8 cellular contexts compared by ENCODE assay signal in genomic region chr15:48330855-48331795, GRCh38. TPM values are rescaled to one million over a fixed set of nuclear protein-coding genes. Genes with fewer than 3 reads are reported as not detected.
DNase-seq lines count a peak whose midpoint lies in the region; ATAC-seq and TF ChIP-seq lines count a peak whose summit lies in the region.

DUT (plus strand) TSS chr15:48331429; CDS start chr15:48331516, 87 bp downstream.

- H3K4me3 ChIP-seq in GM23248 (peak within 1 kb of the TSS; percentile 91), Karpas-422 (ENCODE audit: low read length) (peak within 1 kb of the TSS; percentile 71), parathyroid adenoma (ENCODE audit: low read depth, low read length) (peak within 1 kb of the TSS; percentile 86), tibial nerve (peak within 1 kb of the TSS; percentile 83 to 95 (median 90))

- TF ChIP-seq EP300 in tibial nerve (IDR thresholded peaks at IDR 0.05): peak; percentile 22 to 98

- H3K79me2 ChIP-seq in GM23248 (ENCODE audit: insufficient read depth) (peaks cover 27% of the 10 kb centered on the region), Karpas-422 (ENCODE audit: low read length) (peaks cover 55% of the 10 kb centered on the region), parathyroid adenoma (no peaks in the 10 kb centered on the region)

- in situ Hi-C loops in GM23248 (cut with MboI): no loop called here

- H3K9ac ChIP-seq in GM23248 (peak within 1 kb of the TSS; percentile 96), Karpas-422 (ENCODE audit: low read length) (peak within 1 kb of the TSS; percentile 87), parathyroid adenoma (peak within 1 kb of the TSS; percentile 88)

- peak within 1 kb of the TSS; percentile 90 for H3K27ac ChIP-seq in GM23248
- H3K27ac ChIP-seq in Karpas-422 (ENCODE audit: low read length): peak within 1 kb of the TSS; percentile 75
- H3K27ac ChIP-seq in parathyroid adenoma: peak within 1 kb of the TSS; percentile 95
- H3K27ac ChIP-seq in tibial nerve: peak within 1 kb of the TSS; percentile 93 to 99 (median 98)

- no peaks in the 10 kb centered on the region for H3K9me3 ChIP-seq in GM23248 (ENCODE audit: low read depth)
- no peaks in the 10 kb centered on the region for H3K9me3 ChIP-seq in Karpas-422 (ENCODE audit: low read length)
- no peaks in the 10 kb centered on the region for H3K9me3 ChIP-seq in parathyroid adenoma (ENCODE audit: control insufficient read depth, low read length)
- H3K9me3 ChIP-seq in tibial nerve: no peaks in the 10 kb centered on the region

- no peaks in the 10 kb centered on the region for H3K27me3 Mint-ChIP-seq in activated naive CD8-positive, alpha-beta T cell treated with anti-CD3 and anti-CD28 coated beads for 36 hours

- peak within 1 kb of the TSS; percentile 99 for H3K4me3 Mint-ChIP-seq in activated naive CD8-positive, alpha-beta T cell treated with anti-CD3 and anti-CD28 coated beads for 36 hours

- intact Hi-C loops in Right ventricle myocardium inferior (cut with DNase I): no loop called here

- H3K4me1 ChIP-seq in GM23248 (ENCODE audit: insufficient read depth) (peaks cover 11% of the 10 kb centered on the region; the same call in 1 of the 2 replicates), Karpas-422 (ENCODE audit: low read length) (peaks cover 60% of the 10 kb centered on the region), parathyroid adenoma (peaks cover 2% of the 10 kb centered on the region), tibial nerve (peaks cover 0 to 30% (median 10%) of the 10 kb centered on the region in 4 donors)

- no peaks in the 10 kb centered on the region for H3K9me3 Mint-ChIP-seq in activated naive CD8-positive, alpha-beta T cell treated with anti-CD3 and anti-CD28 coated beads for 36 hours

- WGBS in GM23248 (ENCODE audit: low coverage in 1 of 2, low lambda C conversion rate in 2 of 2, missing lambda C conversion rate in 2 of 2), 2 experiments: 0 to 1% methylated on average over 66 to 71 of the region's 89 CpGs
- WGBS in tibial nerve, 2 donors: 0 to 1% methylated on average over 41 of the region's 89 CpGs

- peaks cover 6% of the 10 kb centered on the region; the same call in 1 of the 2 replicates for H3F3A ChIP-seq in GM23248 (ENCODE audit: insufficient read depth)

- no peak for TF ChIP-seq CTCF in parathyroid adenoma (IDR thresholded peaks at IDR 0.05)
- TF ChIP-seq CTCF in tibial nerve (IDR thresholded peaks at IDR 0.05): peak in 1 of 5 experiments; percentile 37

- H3K4me1 Mint-ChIP-seq in activated naive CD8-positive, alpha-beta T cell treated with anti-CD3 and anti-CD28 coated beads for 36 hours: peaks cover 26% of the 10 kb centered on the region

- TF ChIP-seq POLR2A in tibial nerve (IDR thresholded peaks at IDR 0.05): peak in 1 of 2 donors; percentile 91

- peak within 1 kb of the TSS; percentile 98 for H3K27ac Mint-ChIP-seq in activated naive CD8-positive, alpha-beta T cell treated with anti-CD3 and anti-CD28 coated beads for 36 hours

- peak; percentile 82 for DNase-seq in ELR (ENCODE audit: low read depth)
- peak; percentile 92 for DNase-seq in GM23248
- peak; percentile 91 for DNase-seq in Karpas-422
- DNase-seq in SKM-1 treated with dmso at 0.1 percent for 144 hours (lab: John Stamatoyannopoulos, UW; ENCODE audit: unreplicated experiment): peak; percentile 54
- DNase-seq in activated naive CD8-positive, alpha-beta T cell treated with anti-CD3 and anti-CD28 coated beads for 36 hours: peak; percentile 87
- peak; percentile 94 for DNase-seq in Right ventricle myocardium inferior (ENCODE audit: missing footprints)
- DNase-seq in tibial nerve (ENCODE audit: low spot score in 2 of 2): peak; percentile 78 to 79

- peak within 1 kb of the TSS; percentile 94 for H3K4me2 ChIP-seq in GM23248 (ENCODE audit: unreplicated experiment)
- H3K4me2 ChIP-seq in Karpas-422 (ENCODE audit: low read depth, low read length, poor library complexity, severe bottlenecking): peak within 1 kb of the TSS; percentile 94
- peak within 1 kb of the TSS; percentile 71 for H3K4me2 ChIP-seq in parathyroid adenoma (ENCODE audit: low read length)

- H3K36me3 ChIP-seq in GM23248 (ENCODE audit: low read depth) (peaks cover 6% of the 10 kb centered on the region), Karpas-422 (ENCODE audit: insufficient read depth, low read length) (peaks cover 32% of the 10 kb centered on the region), parathyroid adenoma (ENCODE audit: control insufficient read depth, insufficient read depth, low read length) (no peaks in the 10 kb centered on the region), tibial nerve (peaks cover 0 to 23% (median 0%) of the 10 kb centered on the region in 3 donors)

- no peaks in the 10 kb centered on the region for H3K9me2 ChIP-seq in GM23248 (ENCODE audit: insufficient read depth)
- H3K9me2 ChIP-seq in Karpas-422 (replicated peaks; ENCODE audit: insufficient read depth, low read length): no peaks in the 10 kb centered on the region

- peak within 1 kb of the TSS; percentile 84 for H2AFZ ChIP-seq in GM23248
- H2AFZ ChIP-seq in Karpas-422 (ENCODE audit: low read length): peak within 1 kb of the TSS; percentile 89
- peak within 1 kb of the TSS; percentile 98 for H2AFZ ChIP-seq in parathyroid adenoma

- H3K27me3 ChIP-seq in GM23248 (replicated peaks; ENCODE audit: insufficient read depth): no peaks in the 10 kb centered on the region
- no peaks in the 10 kb centered on the region for H3K27me3 ChIP-seq in Karpas-422 (ENCODE audit: low read length)
- H3K27me3 ChIP-seq in parathyroid adenoma (ENCODE audit: control insufficient read depth, insufficient read depth, low read length): no peaks in the 10 kb centered on the region
- no peaks in the 10 kb centered on the region for H3K27me3 ChIP-seq in tibial nerve

- no peaks in the 10 kb centered on the region for H4K20me1 ChIP-seq in GM23248 (ENCODE audit: insufficient read depth)
- H4K20me1 ChIP-seq in Karpas-422 (ENCODE audit: insufficient read depth, low read depth, low read length): no peaks in the 10 kb centered on the region

- ATAC-seq in Right ventricle myocardium inferior: peak; percentile 97

- peaks cover 57% of the 10 kb centered on the region for H3K36me3 Mint-ChIP-seq in activated naive CD8-positive, alpha-beta T cell treated with anti-CD3 and anti-CD28 coated beads for 36 hours

RNA-seq across cellular contexts. Expression of gene DUT, which starts in this region (rescaled TPM):
- 78.0 and 80.6 TPM in 2 replicates for total RNA-seq in GM23248 (2014; rRNA removed; shearing (Covaris generic))
- polyA plus RNA-seq in GM23248 (2016; fragmentation: Nextera tagmentation; extraction: Ambion mirVana): 149 and 156 TPM in 2 replicates
- 147 and 155 TPM in 2 replicates for total RNA-seq in Karpas-422 (2014; rRNA removed; shearing (Covaris generic); ENCODE audit: low replicate concordance)
- 100 to 1,000 TPM; 564 to 574 TPM for total RNA-seq in activated naive CD8-positive, alpha-beta T cell treated with anti-CD3 and anti-CD28 coated beads for 36 hours
- total RNA-seq in Right ventricle myocardium inferior (86.5 TPM), tibial nerve (100 to 1,000 TPM in 3 of 4 donors, 10 to 100 TPM in 1; 82.8 to 160 (median 123) TPM)

Comparison
In these comparisons a context has a peak if more than half of its experiments do, and no peak if none do; other contexts are left out.
1. Peak in every context shown above with its lines: DNase-seq, ATAC-seq, H3K4me3 ChIP-seq and H3K27ac ChIP-seq.